Comparison of ENCODE assay signal across 8 cellular contexts in genomic region chr5:124923131-124923530, GRCh38.
DNase-seq lines count a peak whose midpoint lies in the region; ATAC-seq and TF ChIP-seq lines count a peak whose summit lies in the region.
"Had no signal": no experiment of that assay in that cellular context is flagged by ENCODE, and none has a peak within 500 bp of the region (broad histone marks: within the 10 kb centered on the region; RNA-seq: fewer than 3 reads in every experiment).

No MANE protein-coding gene starts in this region.

- H3K4me1 Mint-ChIP-seq in activated T-cell treated with anti-CD3 and anti-CD28 coated beads, Interleukin-2, amount 50 U/mL, for 72 hours (ENCODE audit: low read depth): no peaks in the 10 kb centered on the region
- H3K4me1 Mint-ChIP-seq in T-helper 17 cell: no peaks in the 10 kb centered on the region

- no peaks in the 10 kb centered on the region for H3K27me3 Mint-ChIP-seq in activated T-cell treated with anti-CD3 and anti-CD28 coated beads, Interleukin-2, amount 50 U/mL, for 72 hours (ENCODE audit: low read depth)
- H3K27me3 Mint-ChIP-seq in T-helper 17 cell: no peaks in the 10 kb centered on the region

- CTCF ChIA-PET in HEK293 (lab: Yijun Ruan, JAX): interaction anchor here (0.6 kb wide), 1 partner anchor 235 kb away, joined by 3 read pairs; no protein-coding TSS in a partner anchor

- no peaks in the 10 kb centered on the region for H3K36me3 ChIP-seq in HEK293 (ENCODE audit: control insufficient read depth in 2 of 2, insufficient read depth in 1 of 2, low read length in 2 of 2)

- no peak for ATAC-seq in activated T-cell treated with anti-CD3 and anti-CD28 coated beads, Interleukin-2, amount 50 U/mL, for 72 hours (replicated peaks in 1 of 2)
- no peak for ATAC-seq in T-helper 17 cell

- H3K9me3 Mint-ChIP-seq in activated T-cell treated with anti-CD3 and anti-CD28 coated beads, Interleukin-2, amount 50 U/mL, for 72 hours: peaks cover 0 to 3% of the 10 kb centered on the region in 2 donors

- H3K36me3 Mint-ChIP-seq in activated T-cell treated with anti-CD3 and anti-CD28 coated beads, Interleukin-2, amount 50 U/mL, for 72 hours (ENCODE audit: insufficient read depth in 2 of 2): no peaks in the 10 kb centered on the region
- no peaks in the 10 kb centered on the region for H3K36me3 Mint-ChIP-seq in T-helper 17 cell (ENCODE audit: low read depth)

- H3K4me1 ChIP-seq in HEK293 (ENCODE audit: control insufficient read depth, insufficient read depth, low read length): peaks cover 13% of the 10 kb centered on the region

- H3K27ac Mint-ChIP-seq in activated T-cell treated with anti-CD3 and anti-CD28 coated beads, Interleukin-2, amount 50 U/mL, for 72 hours: no peak overlapping the region
- H3K27ac Mint-ChIP-seq in T-helper 17 cell: no peak overlapping the region
- H3K27ac Mint-ChIP-seq: T-helper 1 cell treated with Interleukin-12 subunit alpha and Interleukin-12 subunit beta and Interleukin-4 antibody, amounts not matched to agents 30 μg/mL and 1 μg/mL, for 36 hours had no signal

- no peak overlapping the region for H3K4me3 ChIP-seq in HEK293 (ENCODE audit: low read depth, low read length)

- peak; percentile 94 for DNase-seq in NCI-H345 (lab: John Stamatoyannopoulos, UW)
- DNase-seq in fibroblast of gingiva (ENCODE audit: low read depth): peak; percentile 8
- DNase-seq in putamen (ENCODE audit: low spot score): peak; percentile 93
- DNase-seq in 8988T: no peak
- DNase-seq in activated T-cell treated with anti-CD3 and anti-CD28 coated beads, Interleukin-2, amount 50 U/mL, for 72 hours: no peak
- no peak for DNase-seq in T-helper 17 cell

- peak overlapping the region; percentile 19; the same call in 1 of the 2 replicates for H3K27ac ChIP-seq in HEK293 (ENCODE audit: extremely low read depth, low read depth, low read length)

- POLR2A ChIA-PET in HEK293 (lab: Yijun Ruan, JAX): no interaction called here

- H3K9me3 ChIP-seq in HEK293 (ENCODE audit: control insufficient read depth, insufficient read depth, low read depth, low read length) (no peaks in the 10 kb centered on the region), T-helper 17 cell (ENCODE audit: control insufficient read depth, low read length, poor library complexity, severe bottlenecking) (no peaks in the 10 kb centered on the region)

- TF ChIP-seq CTCF in HEK293 (tag by site-specific recombination; IDR thresholded peaks at IDR 0.05): no peak

- no peak overlapping the region for H3K4me3 Mint-ChIP-seq in activated T-cell treated with anti-CD3 and anti-CD28 coated beads, Interleukin-2, amount 50 U/mL, for 72 hours
- no peak overlapping the region for H3K4me3 Mint-ChIP-seq in T-helper 17 cell
- H3K4me3 Mint-ChIP-seq: T-helper 1 cell treated with Interleukin-12 subunit alpha and Interleukin-12 subunit beta and Interleukin-4 antibody, amounts not matched to agents 30 μg/mL and 1 μg/mL, for 36 hours had no signal

TF ChIP-seq in HEK293, 187 proteins besides CTCF, POLR2A, EP300 and RAD21:
- TF ChIP-seq ZBTB1 (tag by site-specific recombination; IDR thresholded peaks at IDR 0.05) (no peak), ZEB2 (tag by site-specific recombination; IDR thresholded peaks at IDR 0.05) (0 out of 2 replicates have a peak, but pooled peaks have one; percentile 31), FEZF1 (tag by site-specific recombination; IDR thresholded peaks at IDR 0.05) (peak; percentile 38; the same call in 1 of the 2 replicates), ZNF18 (tag by site-specific recombination; IDR thresholded peaks at IDR 0.05) (peak; percentile 86), ZNF501 (tag by site-specific recombination; IDR thresholded peaks at IDR 0.05) (peak; percentile 43; the same call in 1 of the 2 replicates), PRDM6 (tag by site-specific recombination; IDR thresholded peaks at IDR 0.05) (peak; percentile 77), SETDB1 (IDR thresholded peaks at IDR 0.05; ENCODE audit: insufficient read length, low read length) (peak; percentile 47), PRDM4 (tag by site-specific recombination; IDR thresholded peaks at IDR 0.05) (0 out of 2 replicates have a peak, but pooled peaks have one; percentile 11), ZNF580 (tag by site-specific recombination; IDR thresholded peaks at IDR 0.05) (no peak)

Comparison
In these comparisons a context has a peak if more than half of its experiments do, and no peak if none do; other contexts are left out.
1. DNase-seq: peak in NCI-H345 (single experiment), fibroblast of gingiva (single experiment) and putamen (single experiment); none in 8988T (single experiment), activated T-cell treated with anti-CD3 and anti-CD28 coated beads, Interleukin-2, amount 50 U/mL, for 72 hours (0 of 2) and T-helper 17 cell (0 of 3).